1 cellular context compared by ENCODE assay signal in genomic region chr16:77359065-77359502, GRCh38.
TF ChIP-seq lines count a peak whose summit lies in the region.

No MANE protein-coding gene starts in this region.

TF ChIP-seq in HepG2, 621 proteins besides CTCF, POLR2A, EP300 and RAD21 (continued from another document):
- no peak for TF ChIP-seq ZFP91 (CRISPR knock-in tag; IDR thresholded peaks at IDR 0.05; ENCODE audit: borderline replicate concordance)
- peak; percentile 70 for TF ChIP-seq TBX2 (CRISPR knock-in tag; IDR thresholded peaks at IDR 0.05; ENCODE audit: borderline replicate concordance)
- peak; percentile 85; the same call in 1 of the 2 replicates for TF ChIP-seq EHMT2 (IDR thresholded peaks at IDR 0.05; ENCODE audit: borderline replicate concordance, low read depth, low read length)
- TF ChIP-seq NCOR1 (IDR thresholded peaks at IDR 0.05; ENCODE audit: borderline replicate concordance, low read length) = peak; percentile 52; the same call in 1 of the 2 replicates
- 0 out of 2 replicates have a peak, but pooled peaks have one; percentile 26 for TF ChIP-seq ZNF24 (IDR thresholded peaks at IDR 0.05)
- peak; percentile 61 for TF ChIP-seq PHF5A (CRISPR knock-in tag; IDR thresholded peaks at IDR 0.05; ENCODE audit: low read depth, unreplicated experiment)
- TF ChIP-seq TARDBP (CRISPR knock-in tag; IDR thresholded peaks at IDR 0.05) = peak; percentile 50; the same call in 1 of the 2 replicates
- TF ChIP-seq HOXA9 (CRISPR knock-in tag; IDR thresholded peaks at IDR 0.05; ENCODE audit: borderline replicate concordance) = 0 out of 2 replicates have a peak, but pooled peaks have one; percentile 44
- TF ChIP-seq DMTF1 (CRISPR knock-in tag; IDR thresholded peaks at IDR 0.05) = no peak
